Comparison of ENCODE assay signal across 15 cellular contexts in genomic region chr10:110337906-110338305, GRCh38. TPM values are rescaled to one million over a fixed set of nuclear protein-coding genes. Genes with fewer than 3 reads are reported as not detected.
DNase-seq lines count a peak whose midpoint lies in the region.
"Had no signal": no experiment of that assay in that cellular context is flagged by ENCODE, and none has a peak within 500 bp of the region (broad histone marks: within the 10 kb centered on the region; RNA-seq: fewer than 3 reads in every experiment).

No MANE protein-coding gene starts in this region.

- DNase-seq in NCI-H1694 treated with DMSO at 0.1 percent for 48 hours (lab: John Stamatoyannopoulos, UW) (peak; percentile 5), NCI-H1694 (lab: John Stamatoyannopoulos, UW) (no peak), M059J (ENCODE audit: low read depth) (peak; percentile 77), dermis blood vessel endothelial cell (peak; percentile 33), myocyte (ENCODE audit: low read depth) (peak; percentile 63)
- DNase-seq in activated CD8-positive, alpha-beta memory T cell treated with anti-CD3 and anti-CD28 coated beads, Interleukin-2, amount 50 U/mL, for 48 hours = no peak
- DNase-seq in stimulated activated naive CD4-positive, alpha-beta T cell treated with Interleukin-2 at 50 U/mL for 16 hours (lab: John Stamatoyannopoulos, UW) = no peak
- DNase-seq in NK-92 treated with Interleukin-12 subunit alpha and Interleukin-12 subunit beta, amount 100 ng/mL, for 24 hours (lab: John Stamatoyannopoulos, UW) = no peak
- DNase-seq: activated CD4-positive, alpha-beta memory T cell treated with anti-CD3 and anti-CD28 coated beads for 36 hours; activated CD4-positive, CD25-positive, alpha-beta regulatory T cell; activated gamma-delta T cell treated with Interleukin-2 at 50 U/mL for 16 hours; activated T-cell treated with anti-CD3 and anti-CD28 coated beads for 4 hours; NCI-H2107; NCI-H526; upper lobe of right lung had no signal

RNA-seq across cellular contexts. Expression of gene SMNDC1, which starts 33.2 kb away (rescaled TPM):
- total RNA-seq in M059J (2014; rRNA removed; shearing (Covaris generic)) = 8.4 and 13.3 TPM in 2 replicates
- total RNA-seq in dermis blood vessel endothelial cell = 11.9 and 14.4 TPM in 2 replicates
- total RNA-seq in myocyte = 6.5 and 9.9 TPM in 2 replicates
- 17.4 TPM for polyA plus RNA-seq in myocyte (2012)

Comparison
In these comparisons a context has a peak if more than half of its experiments do, and no peak if none do; other contexts are left out.
1. DNase-seq: peak in NCI-H1694 treated with DMSO at 0.1 percent for 48 hours (single experiment), M059J (single experiment), dermis blood vessel endothelial cell (single experiment) and myocyte (single experiment); none in NCI-H1694 (single experiment), activated CD8-positive, alpha-beta memory T cell treated with anti-CD3 and anti-CD28 coated beads, Interleukin-2, amount 50 U/mL, for 48 hours (single experiment), stimulated activated naive CD4-positive, alpha-beta T cell treated with Interleukin-2 at 50 U/mL for 16 hours (single experiment) and NK-92 treated with Interleukin-12 subunit alpha and Interleukin-12 subunit beta, amount 100 ng/mL, for 24 hours (single experiment).